Comparison of ENCODE assay signal across 8 cellular contexts in the genomic region with DNA sequence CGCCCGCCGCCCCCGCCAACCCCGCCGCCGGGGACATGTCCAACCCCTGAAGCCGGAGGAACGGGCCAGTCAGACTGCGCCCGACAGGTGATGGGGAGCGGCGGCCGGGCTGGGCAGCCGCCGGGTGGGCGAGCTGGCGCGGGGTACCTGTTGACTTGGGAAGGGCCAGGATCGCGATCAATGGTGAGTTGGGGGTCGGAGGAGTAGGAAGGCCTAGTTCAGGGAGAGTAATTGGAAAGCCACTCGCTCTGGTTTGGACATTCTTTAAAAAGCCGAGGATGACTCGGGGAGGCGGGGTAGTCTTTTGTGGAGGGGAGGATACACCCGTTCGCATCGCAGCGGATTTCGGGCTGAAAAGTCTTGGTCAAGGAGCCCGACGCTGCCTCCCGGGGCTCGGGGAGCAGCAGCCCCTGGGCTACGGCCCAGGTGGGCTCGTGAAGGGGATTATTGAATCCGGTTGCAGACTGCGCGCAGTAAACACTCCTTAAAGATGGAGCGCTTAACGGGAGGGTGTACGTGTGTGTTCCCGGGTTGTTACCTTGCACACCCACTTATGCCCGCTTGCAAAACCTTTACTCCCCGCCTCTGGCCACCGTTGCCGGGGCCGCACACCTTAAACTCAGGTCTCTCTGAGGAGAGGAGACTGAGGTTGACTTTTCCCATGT.
A peak's percentile ranks its signal among the peaks of the same experiment; 100 is the strongest.
DNase-seq lines count a peak whose midpoint lies in the region; ATAC-seq and TF ChIP-seq lines count a peak whose summit lies in the region.

No MANE protein-coding gene starts in this region.

- H3K9me3 ChIP-seq in PC-3 (ENCODE audit: low read length) (no peaks in the 10 kb centered on the region), iPS DF 6.9 (ENCODE audit: control insufficient read depth, insufficient read depth, low read length) (no peaks in the 10 kb centered on the region)

- H3K27ac ChIP-seq in PC-3 (ENCODE audit: low read length) (no peak overlapping the region), iPS DF 6.9 (ENCODE audit: low read length) (no peak overlapping the region)

- no peaks in the 10 kb centered on the region for H3K9me2 ChIP-seq in PC-3 (replicated peaks; ENCODE audit: low read length)

- peak overlapping the region; percentile 76 for H2AFZ ChIP-seq in PC-3 (ENCODE audit: low read length)

- POLR2A ChIA-PET in PC-3 (lab: Charles Lee; ENCODE audit: unreplicated experiment), result interaction anchor here (0.6 kb wide), 1 partner anchor 223 kb away, joined by 4 read pairs; no protein-coding TSS in a partner anchor

- ATAC-seq in HG02642 (IDR thresholded peaks at IDR 0.05; ENCODE audit: poor library complexity, unreplicated experiment) (peak; percentile 16), PC-3 (peak; percentile 25; the same call in 1 of the 2 replicates), sciatic nerve (peak; percentile 32), GM21619 (IDR thresholded peaks at IDR 0.05; ENCODE audit: unreplicated experiment) (no peak)

- intact Hi-C loops in PC-3 (cut with micrococcal nuclease) (no loop called here), sciatic nerve (cut with DNase I) (no loop called here)

- peak overlapping the region; percentile 85 for H3K4me2 ChIP-seq in PC-3 (ENCODE audit: low read length)

- CTCF ChIA-PET in PC-3 (lab: Charles Lee), result no interaction called here

- H3K27me3 ChIP-seq in PC-3 (ENCODE audit: low read length) (no peaks in the 10 kb centered on the region), iPS DF 6.9 (ENCODE audit: control insufficient read depth, insufficient read depth, low read length) (no peaks in the 10 kb centered on the region)

- H3K79me2 ChIP-seq in PC-3 (ENCODE audit: low read length), result peaks cover 44% of the 10 kb centered on the region

- in situ Hi-C loops in astrocyte of the cerebellum (cut with HindIII; ENCODE audit: low sequenced_read_pairs), result no loop called here

- H3F3A ChIP-seq in PC-3 (ENCODE audit: low read length, unreplicated experiment), result no peaks in the 10 kb centered on the region

- no CpG with 5 or more reads among the region's 49 CpGs for WGBS in iPS DF 6.9 (ENCODE audit: insufficient coverage, insufficient read length)

- H3K4me1 ChIP-seq in PC-3 (ENCODE audit: insufficient read depth, low read length) (no peaks in the 10 kb centered on the region; the same call in 1 of the 2 replicates), iPS DF 6.9 (ENCODE audit: control insufficient read depth, insufficient read depth, low read length) (no peaks in the 10 kb centered on the region)

- peak overlapping the region; percentile 81 for H3K9ac ChIP-seq in PC-3 (ENCODE audit: low read length)

- H4K20me1 ChIP-seq in PC-3 (ENCODE audit: low read length), result no peaks in the 10 kb centered on the region

- no peak for TF ChIP-seq CTCF in GM12865 (IDR thresholded peaks at IDR 0.05; ENCODE audit: insufficient read depth, low read depth, low read length, missing control alignments)
- TF ChIP-seq CTCF in PC-3 (conservative IDR thresholded peaks at IDR 0.05; ENCODE audit: low read depth, low read length), result no peak
- TF ChIP-seq CTCF in astrocyte of the cerebellum (IDR thresholded peaks at IDR 0.05; ENCODE audit: low read depth, low read length, missing control alignments), result no peak

- BruUV-seq in PC-3 (replicated peaks; lab: Mats Ljungman, UMichigan), result TSS peak; percentile 42

- H3K36me3 ChIP-seq in PC-3 (ENCODE audit: low read depth, low read length), result no peaks in the 10 kb centered on the region
- H3K36me3 ChIP-seq in iPS DF 6.9 (ENCODE audit: control insufficient read depth, insufficient read depth, low read length), result no peaks in the 10 kb centered on the region

- DNase-seq in GM12865 (ENCODE audit: low read depth), result peak; percentile 43
- peak; percentile 9 for DNase-seq in PC-3
- no peak for DNase-seq in astrocyte of the cerebellum (ENCODE audit: low read depth)
- no peak for DNase-seq in iPS DF 6.9 (ENCODE audit: low read depth, low spot score)
- no peak for DNase-seq in sciatic nerve (ENCODE audit: low spot score)
- DNase-seq in DMS153 (lab: John Stamatoyannopoulos, UW), result no peak

- peak overlapping the region; percentile 71 for H3K4me3 ChIP-seq in GM12865 (ENCODE audit: low read depth, low read length)
- peak overlapping the region; percentile 90 for H3K4me3 ChIP-seq in PC-3 (ENCODE audit: low read length)
- H3K4me3 ChIP-seq in astrocyte of the cerebellum (ENCODE audit: low read depth, low read length), result peak overlapping the region; percentile 83
- H3K4me3 ChIP-seq in iPS DF 6.9 (ENCODE audit: low read length), result peak overlapping the region; percentile 61; the same call in 1 of the 2 replicates

Comparison
In these comparisons a context has a peak if more than half of its experiments do, and no peak if none do; other contexts are left out.
1. DNase-seq: peak in GM12865 (single experiment) and PC-3 (single experiment); none in astrocyte of the cerebellum (single experiment), iPS DF 6.9 (single experiment), sciatic nerve (single experiment) and DMS153 (single experiment).
2. Peak in every context shown above with its lines, with median percentiles within 50 percentile points of each other: H3K4me3 ChIP-seq.